In the genomic region with DNA sequence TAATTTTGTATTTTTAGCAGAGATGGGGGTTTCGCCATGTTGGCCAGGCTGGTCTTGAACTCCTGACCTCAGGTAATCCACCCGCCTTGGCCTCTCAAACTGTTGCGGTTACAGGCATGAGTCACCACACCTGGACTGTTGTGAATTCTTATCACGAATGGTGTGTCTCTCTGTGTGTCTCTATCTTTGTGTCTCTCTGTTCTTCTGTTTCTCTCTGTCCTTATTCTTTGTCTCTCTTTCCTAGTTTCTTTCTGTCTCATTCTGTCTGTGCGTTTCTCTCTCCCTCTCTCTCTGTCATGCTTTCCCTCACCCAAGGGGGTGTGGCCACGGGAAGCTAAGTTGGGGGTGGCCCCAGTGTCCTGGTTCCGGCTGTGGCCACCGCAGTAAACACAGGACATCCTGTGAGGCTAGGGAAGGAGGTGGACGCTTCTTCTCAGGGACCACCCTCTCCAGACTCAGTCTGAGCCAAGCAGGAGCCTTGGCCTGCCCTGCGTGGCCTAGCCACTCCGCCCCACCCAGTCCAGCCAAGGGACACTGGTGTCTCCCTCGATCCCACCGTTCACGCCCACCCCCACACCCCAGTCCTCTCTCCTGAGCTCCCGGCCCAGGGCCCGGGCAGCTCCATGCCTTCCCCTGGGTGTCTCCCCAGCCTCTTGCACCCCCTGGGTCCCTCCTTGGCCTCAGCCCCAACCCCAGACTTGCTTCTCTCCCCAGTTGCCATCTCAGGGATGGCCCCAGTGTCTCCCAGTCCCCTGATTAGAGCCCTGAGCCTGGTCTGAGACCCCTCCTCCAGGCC, we compare ENCODE assay signal across 1 cellular context.
A peak's percentile ranks its signal among the peaks of the same experiment; 100 is the strongest.
TF ChIP-seq lines count a peak whose summit lies in the region.

No MANE protein-coding gene starts in this region.

TF ChIP-seq in K562, 482 proteins besides CTCF, POLR2A, EP300 and RAD21 (continued from another document):
- TF ChIP-seq, protein P1, sequence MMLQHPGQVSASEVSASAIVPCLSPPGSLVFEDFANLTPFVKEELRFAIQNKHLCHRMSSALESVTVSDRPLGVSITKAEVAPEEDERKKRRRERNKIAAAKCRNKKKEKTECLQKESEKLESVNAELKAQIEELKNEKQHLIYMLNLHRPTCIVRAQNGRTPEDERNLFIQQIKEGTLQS (IDR thresholded peaks at IDR 0.05) = peak; percentile 97
- TF ChIP-seq, protein P1 (CRISPR knock-in tag; conservative IDR thresholded peaks at IDR 0.05) = peak; percentile 91; the same call in 1 of the 2 replicates
- TF ChIP-seq CREM (IDR thresholded peaks at IDR 0.05; ENCODE audit: low read depth) (peak; percentile 43; the same call in 1 of the 2 replicates), LEF1 (IDR thresholded peaks at IDR 0.05) (peak; percentile 93), BRD9 (IDR thresholded peaks at IDR 0.05; ENCODE audit: low read depth, partially characterized antibody) (peak; percentile 88), FOXK2 (conservative IDR thresholded peaks at IDR 0.05 in 1 of 2, IDR thresholded peaks at IDR 0.05 in 1 of 2; ENCODE audit: low read depth in 2 of 2) (peak; percentile 89 to 94), HDAC8 (tag; IDR thresholded peaks at IDR 0.05) (no peak), NFE2 (IDR thresholded peaks at IDR 0.05; ENCODE audit: low read depth) (peak; percentile 61), HDAC1 (IDR thresholded peaks at IDR 0.05) (peak; percentile 19 to 94; a peak in 2 of 4 replicates), ZZZ3 (IDR thresholded peaks at IDR 0.05) (no peak), EWSR1 (IDR thresholded peaks at IDR 0.05; ENCODE audit: borderline replicate concordance, low read depth, partially characterized antibody) (no peak), BRF1 (IDR thresholded peaks at IDR 0.05; ENCODE audit: borderline replicate concordance, extremely low read depth, insufficient read length) (no peak), ETV5 (CRISPR knock-in tag; IDR thresholded peaks at IDR 0.05; ENCODE audit: low read depth) (peak; percentile 79), MYC (IDR thresholded peaks at IDR 0.05; ENCODE audit: low read depth, low read length) (0 out of 2 replicates have a peak, but pooled peaks have one; percentile 35), MYC (CRISPR knock-in tag; IDR thresholded peaks at IDR 0.05; ENCODE audit: borderline replicate concordance, low read depth) (no peak), NFIC (IDR thresholded peaks at IDR 0.05) (peak; percentile 66), EGR1 (conservative IDR thresholded peaks at IDR 0.05) (peak; percentile 43; the same call in 1 of the 2 replicates), SP1 (CRISPR knock-in tag; IDR thresholded peaks at IDR 0.05) (peak; percentile 46; the same call in 1 of the 2 replicates), SREBF1 (IDR thresholded peaks at IDR 0.05; ENCODE audit: borderline replicate concordance, low read depth, low read length) (no peak), CBX3 (IDR thresholded peaks at IDR 0.05; ENCODE audit: borderline replicate concordance in 1 of 2, low read length in 2 of 2) (0 out of 3 replicates have a peak, but pooled peaks of 1 of the 2 experiments have one; percentile 12), L3MBTL2 (IDR thresholded peaks at IDR 0.05) (no peak), TCF7L2 (IDR thresholded peaks at IDR 0.05; ENCODE audit: low read depth, low read length) (no peak), BCOR (IDR thresholded peaks at IDR 0.05) (peak; percentile 86), TRIM24 (IDR thresholded peaks at IDR 0.05) (peak; percentile 61 to 71), FOXA3 (CRISPR knock-in tag; conservative IDR thresholded peaks at IDR 0.05 in 1 of 2, IDR thresholded peaks at IDR 0.05 in 1 of 2) (peak in 1 of 2 experiments; percentile 56; a peak in 1 of 4 replicates), NR2C1 (IDR thresholded peaks at IDR 0.05) (peak; percentile 71), NR2C1 (tag; IDR thresholded peaks at IDR 0.05) (no peak), CBX1 (IDR thresholded peaks at IDR 0.05; ENCODE audit: low read depth) (peak; percentile 75; the same call in 1 of the 2 replicates), MTA1 (IDR thresholded peaks at IDR 0.05; ENCODE audit: borderline replicate concordance) (peak; percentile 96), U2AF2 (optimal IDR thresholded peaks at IDR 0.05; ENCODE audit: low read depth, low read length) (no peak), ARID2 (IDR thresholded peaks at IDR 0.05) (peak; percentile 71; the same call in 1 of the 2 replicates), SMAD3 (CRISPR knock-in tag; conservative IDR thresholded peaks at IDR 0.05) (no peak), GABPA (tag; conservative IDR thresholded peaks at IDR 0.05; ENCODE audit: low read depth) (peak; percentile 71), ZNF507 (tag; conservative IDR thresholded peaks at IDR 0.05) (no peak), ZNF551 (CRISPR knock-in tag; IDR thresholded peaks at IDR 0.05) (no peak), CBFA2T3 (IDR thresholded peaks at IDR 0.05) (peak; percentile 90), KDM1A (IDR thresholded peaks at IDR 0.05) (peak; percentile 80 to 81), CTBP1 (IDR thresholded peaks at IDR 0.05; ENCODE audit: borderline replicate concordance) (peak; percentile 83), MCM7 (IDR thresholded peaks at IDR 0.05) (no peak), NONO (IDR thresholded peaks at IDR 0.05; ENCODE audit: low read depth in 2 of 2, low read length in 1 of 2) (peak in 1 of 2 experiments; percentile 42; a peak in 1 of 4 replicates), IRF2 (CRISPR knock-in tag; IDR thresholded peaks at IDR 0.05) (no peak), JUNB (CRISPR knock-in tag; conservative IDR thresholded peaks at IDR 0.05) (peak; percentile 82)
- TF ChIP-seq, protein P2, sequence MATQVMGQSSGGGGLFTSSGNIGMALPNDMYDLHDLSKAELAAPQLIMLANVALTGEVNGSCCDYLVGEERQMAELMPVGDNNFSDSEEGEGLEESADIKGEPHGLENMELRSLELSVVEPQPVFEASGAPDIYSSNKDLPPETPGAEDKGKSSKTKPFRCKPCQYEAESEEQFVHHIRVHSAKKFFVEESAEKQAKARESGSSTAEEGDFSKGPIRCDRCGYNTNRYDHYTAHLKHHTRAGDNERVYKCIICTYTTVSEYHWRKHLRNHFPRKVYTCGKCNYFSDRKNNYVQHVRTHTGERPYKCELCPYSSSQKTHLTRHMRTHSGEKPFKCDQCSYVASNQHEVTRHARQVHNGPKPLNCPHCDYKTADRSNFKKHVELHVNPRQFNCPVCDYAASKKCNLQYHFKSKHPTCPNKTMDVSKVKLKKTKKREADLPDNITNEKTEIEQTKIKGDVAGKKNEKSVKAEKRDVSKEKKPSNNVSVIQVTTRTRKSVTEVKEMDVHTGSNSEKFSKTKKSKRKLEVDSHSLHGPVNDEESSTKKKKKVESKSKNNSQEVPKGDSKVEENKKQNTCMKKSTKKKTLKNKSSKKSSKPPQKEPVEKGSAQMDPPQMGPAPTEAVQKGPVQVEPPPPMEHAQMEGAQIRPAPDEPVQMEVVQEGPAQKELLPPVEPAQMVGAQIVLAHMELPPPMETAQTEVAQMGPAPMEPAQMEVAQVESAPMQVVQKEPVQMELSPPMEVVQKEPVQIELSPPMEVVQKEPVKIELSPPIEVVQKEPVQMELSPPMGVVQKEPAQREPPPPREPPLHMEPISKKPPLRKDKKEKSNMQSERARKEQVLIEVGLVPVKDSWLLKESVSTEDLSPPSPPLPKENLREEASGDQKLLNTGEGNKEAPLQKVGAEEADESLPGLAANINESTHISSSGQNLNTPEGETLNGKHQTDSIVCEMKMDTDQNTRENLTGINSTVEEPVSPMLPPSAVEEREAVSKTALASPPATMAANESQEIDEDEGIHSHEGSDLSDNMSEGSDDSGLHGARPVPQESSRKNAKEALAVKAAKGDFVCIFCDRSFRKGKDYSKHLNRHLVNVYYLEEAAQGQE (CRISPR knock-in tag; IDR thresholded peaks at IDR 0.05; ENCODE audit: low read depth) = 0 out of 2 replicates have a peak, but pooled peaks have one; percentile 45
- TF ChIP-seq, protein P3, sequence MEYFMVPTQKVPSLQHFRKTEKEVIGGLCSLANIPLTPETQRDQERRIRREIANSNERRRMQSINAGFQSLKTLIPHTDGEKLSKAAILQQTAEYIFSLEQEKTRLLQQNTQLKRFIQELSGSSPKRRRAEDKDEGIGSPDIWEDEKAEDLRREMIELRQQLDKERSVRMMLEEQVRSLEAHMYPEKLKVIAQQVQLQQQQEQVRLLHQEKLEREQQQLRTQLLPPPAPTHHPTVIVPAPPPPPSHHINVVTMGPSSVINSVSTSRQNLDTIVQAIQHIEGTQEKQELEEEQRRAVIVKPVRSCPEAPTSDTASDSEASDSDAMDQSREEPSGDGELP (CRISPR knock-in tag; IDR thresholded peaks at IDR 0.05; ENCODE audit: borderline replicate concordance) = no peak
- TF ChIP-seq, protein P4, sequence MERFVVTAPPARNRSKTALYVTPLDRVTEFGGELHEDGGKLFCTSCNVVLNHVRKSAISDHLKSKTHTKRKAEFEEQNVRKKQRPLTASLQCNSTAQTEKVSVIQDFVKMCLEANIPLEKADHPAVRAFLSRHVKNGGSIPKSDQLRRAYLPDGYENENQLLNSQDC (CRISPR knock-in tag; IDR thresholded peaks at IDR 0.05) = no peak
- TF ChIP-seq, protein P5, sequence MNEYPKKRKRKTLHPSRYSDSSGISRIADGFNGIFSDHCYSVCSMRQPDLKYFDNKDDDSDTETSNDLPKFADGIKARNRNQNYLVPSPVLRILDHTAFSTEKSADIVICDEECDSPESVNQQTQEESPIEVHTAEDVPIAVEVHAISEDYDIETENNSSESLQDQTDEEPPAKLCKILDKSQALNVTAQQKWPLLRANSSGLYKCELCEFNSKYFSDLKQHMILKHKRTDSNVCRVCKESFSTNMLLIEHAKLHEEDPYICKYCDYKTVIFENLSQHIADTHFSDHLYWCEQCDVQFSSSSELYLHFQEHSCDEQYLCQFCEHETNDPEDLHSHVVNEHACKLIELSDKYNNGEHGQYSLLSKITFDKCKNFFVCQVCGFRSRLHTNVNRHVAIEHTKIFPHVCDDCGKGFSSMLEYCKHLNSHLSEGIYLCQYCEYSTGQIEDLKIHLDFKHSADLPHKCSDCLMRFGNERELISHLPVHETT (CRISPR knock-in tag; conservative IDR thresholded peaks at IDR 0.05 in 1 of 2, IDR thresholded peaks at IDR 0.05 in 1 of 2) = no peak
- TF ChIP-seq, protein P6, sequence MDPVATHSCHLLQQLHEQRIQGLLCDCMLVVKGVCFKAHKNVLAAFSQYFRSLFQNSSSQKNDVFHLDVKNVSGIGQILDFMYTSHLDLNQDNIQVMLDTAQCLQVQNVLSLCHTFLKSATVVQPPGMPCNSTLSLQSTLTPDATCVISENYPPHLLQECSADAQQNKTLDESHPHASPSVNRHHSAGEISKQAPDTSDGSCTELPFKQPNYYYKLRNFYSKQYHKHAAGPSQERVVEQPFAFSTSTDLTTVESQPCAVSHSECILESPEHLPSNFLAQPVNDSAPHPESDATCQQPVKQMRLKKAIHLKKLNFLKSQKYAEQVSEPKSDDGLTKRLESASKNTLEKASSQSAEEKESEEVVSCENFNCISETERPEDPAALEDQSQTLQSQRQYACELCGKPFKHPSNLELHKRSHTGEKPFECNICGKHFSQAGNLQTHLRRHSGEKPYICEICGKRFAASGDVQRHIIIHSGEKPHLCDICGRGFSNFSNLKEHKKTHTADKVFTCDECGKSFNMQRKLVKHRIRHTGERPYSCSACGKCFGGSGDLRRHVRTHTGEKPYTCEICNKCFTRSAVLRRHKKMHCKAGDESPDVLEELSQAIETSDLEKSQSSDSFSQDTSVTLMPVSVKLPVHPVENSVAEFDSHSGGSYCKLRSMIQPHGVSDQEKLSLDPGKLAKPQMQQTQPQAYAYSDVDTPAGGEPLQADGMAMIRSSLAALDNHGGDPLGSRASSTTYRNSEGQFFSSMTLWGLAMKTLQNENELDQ (CRISPR knock-in tag; IDR thresholded peaks at IDR 0.05; ENCODE audit: borderline replicate concordance) = no peak
- TF ChIP-seq, protein P7, sequence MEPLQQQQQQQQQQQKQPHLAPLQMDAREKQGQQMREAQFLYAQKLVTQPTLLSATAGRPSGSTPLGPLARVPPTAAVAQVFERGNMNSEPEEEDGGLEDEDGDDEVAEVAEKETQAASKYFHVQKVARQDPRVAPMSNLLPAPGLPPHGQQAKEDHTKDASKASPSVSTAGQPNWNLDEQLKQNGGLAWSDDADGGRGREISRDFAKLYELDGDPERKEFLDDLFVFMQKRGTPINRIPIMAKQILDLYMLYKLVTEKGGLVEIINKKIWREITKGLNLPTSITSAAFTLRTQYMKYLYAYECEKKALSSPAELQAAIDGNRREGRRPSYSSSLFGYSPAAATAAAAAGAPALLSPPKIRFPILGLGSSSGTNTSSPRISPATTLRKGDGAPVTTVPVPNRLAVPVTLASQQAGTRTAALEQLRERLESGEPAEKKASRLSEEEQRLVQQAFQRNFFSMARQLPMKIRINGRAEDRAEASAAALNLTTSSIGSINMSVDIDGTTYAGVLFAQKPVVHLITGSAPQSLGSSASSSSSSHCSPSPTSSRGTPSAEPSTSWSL (CRISPR knock-in tag; IDR thresholded peaks at IDR 0.05; ENCODE audit: borderline replicate concordance) = 0 out of 2 replicates have a peak, but pooled peaks have one; percentile 27
- TF ChIP-seq, protein P8, sequence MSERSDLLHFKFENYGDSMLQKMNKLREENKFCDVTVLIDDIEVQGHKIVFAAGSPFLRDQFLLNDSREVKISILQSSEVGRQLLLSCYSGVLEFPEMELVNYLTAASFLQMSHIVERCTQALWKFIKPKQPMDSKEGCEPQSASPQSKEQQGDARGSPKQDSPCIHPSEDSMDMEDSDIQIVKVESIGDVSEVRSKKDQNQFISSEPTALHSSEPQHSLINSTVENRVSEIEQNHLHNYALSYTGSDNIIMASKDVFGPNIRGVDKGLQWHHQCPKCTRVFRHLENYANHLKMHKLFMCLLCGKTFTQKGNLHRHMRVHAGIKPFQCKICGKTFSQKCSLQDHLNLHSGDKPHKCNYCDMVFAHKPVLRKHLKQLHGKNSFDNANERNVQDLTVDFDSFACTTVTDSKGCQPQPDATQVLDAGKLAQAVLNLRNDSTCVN (CRISPR knock-in tag; IDR thresholded peaks at IDR 0.05) = 0 out of 2 replicates have a peak, but pooled peaks have one; percentile 12
TF ChIP-seq in K562: peak in this region for 124.
